ENCODE assay signal across 10 cellular contexts in genomic region chr1:11690669-11691301, GRCh38. TPM values are rescaled to one million over a fixed set of nuclear protein-coding genes. Genes with fewer than 3 reads are reported as not detected.
DNase-seq lines count a peak whose midpoint lies in the region; ATAC-seq and TF ChIP-seq lines count a peak whose summit lies in the region.
"Had no signal": no experiment of that assay in that cellular context is flagged by ENCODE, and none has a peak within 500 bp of the region (broad histone marks: within the 10 kb centered on the region; RNA-seq: fewer than 3 reads in every experiment).

No MANE protein-coding gene starts in this region.

- H3K36me3 ChIP-seq in SJCRH30 (no peaks in the 10 kb centered on the region), iPS DF 6.9 (ENCODE audit: control insufficient read depth, insufficient read depth, low read length) (no peaks in the 10 kb centered on the region; the same call in 1 of the 2 replicates), smooth muscle cell (ENCODE audit: low read depth) (no peaks in the 10 kb centered on the region)

- ATAC-seq in GM18517 (IDR thresholded peaks at IDR 0.05; ENCODE audit: unreplicated experiment) = no peak
- ATAC-seq in activated CD8-positive, alpha-beta memory T cell treated with anti-CD3 and anti-CD28 coated beads, Interleukin-2, amount 10 ng/mL, durations not matched to agents 7 days and 5 days = no peak

- H3K9me3 Mint-ChIP-seq in activated CD8-positive, alpha-beta memory T cell treated with anti-CD3 and anti-CD28 coated beads, Interleukin-2, amount 10 ng/mL, durations not matched to agents 7 days and 5 days (ENCODE audit: low read depth) = no peaks in the 10 kb centered on the region

- DNase-seq in NCI-H1092 (lab: John Stamatoyannopoulos, UW) (peak; percentile 29), NCI-H1092 treated with DMSO at 0.1 percent for 48 hours (lab: John Stamatoyannopoulos, UW) (no peak), SJCRH30 (peak; percentile 56), iPS DF 6.9 (ENCODE audit: low read depth, low spot score) (no peak), smooth muscle cell (lab: John Stamatoyannopoulos, UW; ENCODE audit: unreplicated experiment) (no peak), NCI-H226 (no peak)
- DNase-seq in activated CD8-positive, alpha-beta memory T cell treated with anti-CD3 and anti-CD28 coated beads, Interleukin-2, amount 10 ng/mL, durations not matched to agents 7 days and 5 days = no peak
- DNase-seq: activated CD4-positive, CD25-positive, alpha-beta regulatory T cell had no signal

- H3K4me1 Mint-ChIP-seq in activated CD8-positive, alpha-beta memory T cell treated with anti-CD3 and anti-CD28 coated beads, Interleukin-2, amount 10 ng/mL, durations not matched to agents 7 days and 5 days = peaks cover 30% of the 10 kb centered on the region

- H3F3A ChIP-seq in smooth muscle cell (ENCODE audit: low read depth) = no peaks in the 10 kb centered on the region

- H3K9me3 ChIP-seq in SJCRH30 (replicated peaks) (no peaks in the 10 kb centered on the region), iPS DF 6.9 (ENCODE audit: control insufficient read depth, insufficient read depth, low read length) (no peaks in the 10 kb centered on the region), smooth muscle cell (replicated peaks; ENCODE audit: low read depth) (no peaks in the 10 kb centered on the region)

- H3K27ac ChIP-seq in SJCRH30 = peak overlapping the region; percentile 70
- no peak overlapping the region for H3K27ac ChIP-seq in iPS DF 6.9 (ENCODE audit: low read length)
- no peak overlapping the region for H3K27ac ChIP-seq in smooth muscle cell (ENCODE audit: low read depth)

- H4K20me1 ChIP-seq in smooth muscle cell (ENCODE audit: low read depth) = no peaks in the 10 kb centered on the region

- H3K27me3 ChIP-seq in SJCRH30 = no peaks in the 10 kb centered on the region
- no peaks in the 10 kb centered on the region for H3K27me3 ChIP-seq in iPS DF 6.9 (ENCODE audit: control insufficient read depth, insufficient read depth, low read length)
- H3K27me3 ChIP-seq in smooth muscle cell (ENCODE audit: low read depth) = peaks cover 59% of the 10 kb centered on the region

- peak overlapping the region; percentile 83 for H3K4me2 ChIP-seq in smooth muscle cell

- H3K27me3 Mint-ChIP-seq in activated CD8-positive, alpha-beta memory T cell treated with anti-CD3 and anti-CD28 coated beads, Interleukin-2, amount 10 ng/mL, durations not matched to agents 7 days and 5 days = peaks cover 62% of the 10 kb centered on the region

- H3K4me3 ChIP-seq in SJCRH30 (peak overlapping the region; percentile 91), iPS DF 6.9 (ENCODE audit: low read length) (peak overlapping the region; percentile 98), smooth muscle cell (peak overlapping the region; percentile 55)

- WGBS in iPS DF 6.9 (ENCODE audit: insufficient coverage, insufficient read length) = no CpG with 5 or more reads among the region's 54 CpGs
- 2% methylated on average over 52 of the region's 54 CpGs for WGBS in smooth muscle cell (ENCODE audit: low lambda C conversion rate)

- TF ChIP-seq CTCF in smooth muscle cell (IDR thresholded peaks at IDR 0.05; ENCODE audit: borderline replicate concordance, insufficient read depth, poor library complexity, severe bottlenecking) = no peak

- H3K4me3 Mint-ChIP-seq in activated CD8-positive, alpha-beta memory T cell treated with anti-CD3 and anti-CD28 coated beads, Interleukin-2, amount 10 ng/mL, durations not matched to agents 7 days and 5 days = no peak overlapping the region

- H2AFZ ChIP-seq in smooth muscle cell (ENCODE audit: low read depth) = no peak overlapping the region

- H3K4me1 ChIP-seq in SJCRH30 (peaks cover 36% of the 10 kb centered on the region), iPS DF 6.9 (ENCODE audit: control insufficient read depth, insufficient read depth, low read length) (peaks cover 13% of the 10 kb centered on the region), smooth muscle cell (ENCODE audit: low read depth) (no peaks in the 10 kb centered on the region)

- H3K36me3 Mint-ChIP-seq in activated CD8-positive, alpha-beta memory T cell treated with anti-CD3 and anti-CD28 coated beads, Interleukin-2, amount 10 ng/mL, durations not matched to agents 7 days and 5 days = no peaks in the 10 kb centered on the region

- no peak overlapping the region for H3K9ac ChIP-seq in smooth muscle cell (ENCODE audit: low read depth)

- no peaks in the 10 kb centered on the region for H3K79me2 ChIP-seq in smooth muscle cell (ENCODE audit: low read depth)

- CTCF ChIA-PET in activated CD8-positive, alpha-beta memory T cell treated with anti-CD3 and anti-CD28 coated beads, Interleukin-2, amount 10 ng/mL, durations not matched to agents 7 days and 5 days (lab: Charles Lee) = interaction anchor here (0.9 to 5.8 kb wide), 6 partner anchors 9 to 40 kb away, joined by 3 to 33 read pairs (median 6); partner anchors contain the start of gene FBXO6

- no peak overlapping the region for H3K27ac Mint-ChIP-seq in activated CD8-positive, alpha-beta memory T cell treated with anti-CD3 and anti-CD28 coated beads, Interleukin-2, amount 10 ng/mL, durations not matched to agents 7 days and 5 days

RNA-seq across cellular contexts. Expression of gene DRAXIN, which starts 0.7 kb away (rescaled TPM):
- 7.1 and 8.0 TPM in 2 replicates for total RNA-seq in SJCRH30 (2014; rRNA removed; shearing (Covaris generic))
- total RNA-seq in smooth muscle cell = 0.09 TPM in 1 of 2 replicates, not detected in the other
- polyA plus RNA-seq in smooth muscle cell = 0.15 and 0.27 TPM in 2 replicates
- total RNA-seq in activated CD8-positive, alpha-beta memory T cell treated with anti-CD3 and anti-CD28 coated beads, Interleukin-2, amount 10 ng/mL, durations not matched to agents 7 days and 5 days = 1 to 10 TPM; 1.0 to 2.1 TPM
- total RNA-seq: skeletal muscle tissue had no signal

RNA-seq across cellular contexts. Expression of gene MAD2L2, which starts 9.8 kb away (rescaled TPM):
- total RNA-seq in SJCRH30 (2014; rRNA removed; shearing (Covaris generic)) = 172 and 174 TPM in 2 replicates
- 34.0 and 46.0 TPM in 2 replicates for total RNA-seq in smooth muscle cell
- 81.2 and 87.4 TPM in 2 replicates for polyA plus RNA-seq in smooth muscle cell
- 10 to 100 TPM; 85.4 to 94.8 TPM for total RNA-seq in activated CD8-positive, alpha-beta memory T cell treated with anti-CD3 and anti-CD28 coated beads, Interleukin-2, amount 10 ng/mL, durations not matched to agents 7 days and 5 days

RNA-seq across cellular contexts. Expression of gene FBXO6, which starts 26.8 kb away (rescaled TPM):
- not detected in 2 replicates for total RNA-seq in SJCRH30 (2014; rRNA removed; shearing (Covaris generic))
- 4.3 and 7.4 TPM in 2 replicates for total RNA-seq in smooth muscle cell
- 12.8 and 13.2 TPM in 2 replicates for polyA plus RNA-seq in smooth muscle cell
- 10 to 100 TPM; 36.2 to 40.3 TPM for total RNA-seq in activated CD8-positive, alpha-beta memory T cell treated with anti-CD3 and anti-CD28 coated beads, Interleukin-2, amount 10 ng/mL, durations not matched to agents 7 days and 5 days

RNA-seq across cellular contexts. Expression of gene FBXO44, which starts 36.1 kb away (rescaled TPM):
- total RNA-seq in SJCRH30 (2014; rRNA removed; shearing (Covaris generic)) = not detected in 2 replicates
- total RNA-seq in smooth muscle cell = 9.0 and 10.4 TPM in 2 replicates
- polyA plus RNA-seq in smooth muscle cell = 16.2 and 20.8 TPM in 2 replicates
- 10 to 100 TPM; 28.6 to 39.9 TPM for total RNA-seq in activated CD8-positive, alpha-beta memory T cell treated with anti-CD3 and anti-CD28 coated beads, Interleukin-2, amount 10 ng/mL, durations not matched to agents 7 days and 5 days

RNA-seq across cellular contexts. Expression of gene FBXO2, which starts 36.6 kb away (rescaled TPM):
- not detected in 2 replicates for total RNA-seq in SJCRH30 (2014; rRNA removed; shearing (Covaris generic))
- total RNA-seq in smooth muscle cell = 4.6 and 15.6 TPM in 2 replicates
- 15.5 and 34.8 TPM in 2 replicates for polyA plus RNA-seq in smooth muscle cell
- total RNA-seq in activated CD8-positive, alpha-beta memory T cell treated with anti-CD3 and anti-CD28 coated beads, Interleukin-2, amount 10 ng/mL, durations not matched to agents 7 days and 5 days = 1 to 10 TPM; 1.8 to 4.6 TPM

Comparison
In these comparisons a context has a peak if more than half of its experiments do, and no peak if none do; other contexts are left out.
1. DNase-seq: peak in NCI-H1092 (single experiment) and SJCRH30 (2 of 2); none in NCI-H1092 treated with DMSO at 0.1 percent for 48 hours (single experiment), iPS DF 6.9 (single experiment), smooth muscle cell (single experiment), NCI-H226 (single experiment) and activated CD8-positive, alpha-beta memory T cell treated with anti-CD3 and anti-CD28 coated beads, Interleukin-2, amount 10 ng/mL, durations not matched to agents 7 days and 5 days (single experiment).
2. Peak in every context shown above with its lines, with median percentiles within 50 percentile points of each other: H3K4me3 ChIP-seq.